25 cellular contexts compared by ENCODE assay signal in genomic region chr10:131747251-131747650, GRCh38.
"Had no signal": no experiment of that assay in that cellular context is flagged by ENCODE, and none has a peak within 500 bp of the region (broad histone marks: within the 10 kb centered on the region; RNA-seq: fewer than 3 reads in every experiment).

No MANE protein-coding gene starts in this region.

- H3K4me3 ChIP-seq: coronary artery, heart left ventricle, lung, pancreas, psoas muscle, right lobe of liver, spleen, testis, tibial nerve had no signal

- H3K27ac ChIP-seq: coronary artery, heart left ventricle, pancreas, psoas muscle, right lobe of liver, spleen, testis, tibial nerve had no signal

- DNase-seq: effector CD4-positive, alpha-beta T cell; endodermal cell; erythroblast; foreskin melanocyte; heart left ventricle; hippocampal formation; left colon; left ventricle myocardium superior; mesenchymal stem cell; naive B cell; nucleus accumbens; retina; spleen; stimulated activated CD4-positive, alpha-beta T cell treated with anti-CD3 and anti-CD28 coated beads, Interleukin-15, amount 100 ng/mL, for 24 hours; stimulated activated CD4-positive, alpha-beta T cell treated with anti-CD3 and anti-CD28 coated beads, Interleukin-1b, Interleukin-23, amount 100 ng/mL, for 48 hours; stimulated activated CD4-positive, alpha-beta T cell treated with anti-CD3 and anti-CD28 coated beads, Interleukin-4, amount 100 ng/mL, for 24 hours; stimulated activated naive CD8-positive, alpha-beta T cell treated with anti-CD3 and anti-CD28 coated beads, Interleukin-15, amount 100 ng/mL, for 72 hours; testis had no signal

- H3K27ac Mint-ChIP-seq: endodermal cell; stimulated activated memory B cell treated with anti-CD40 and anti-IgM and Interleukin-4, amounts not matched to agents 10 μg/mL and 1 μg/mL and 100 μg/mL, for 72 hours had no signal

- H3K36me3 Mint-ChIP-seq: naive B cell; stimulated activated memory B cell treated with anti-CD40 and anti-IgM and Interleukin-4, amounts not matched to agents 10 μg/mL and 1 μg/mL and 100 μg/mL, for 72 hours had no signal

- H3K36me3 ChIP-seq: heart left ventricle, pancreas, right lobe of liver, spleen, tibial nerve had no signal

- H3K27me3 ChIP-seq: right lobe of liver, testis, tibial nerve had no signal

- H3K4me3 Mint-ChIP-seq: endodermal cell; naive B cell; stimulated activated memory B cell treated with anti-CD40 and anti-IgM and Interleukin-4, amounts not matched to agents 10 μg/mL and 1 μg/mL and 100 μg/mL, for 72 hours; stimulated activated naive CD8-positive, alpha-beta T cell treated with anti-CD3 and anti-CD28 coated beads, Interleukin-15, amount 100 ng/mL, for 72 hours had no signal

- H3K9me3 ChIP-seq: heart left ventricle, pancreas, psoas muscle, right lobe of liver, spleen, testis, tibial nerve had no signal

- H3K9me3 Mint-ChIP-seq: endodermal cell; naive B cell; stimulated activated naive CD8-positive, alpha-beta T cell treated with anti-CD3 and anti-CD28 coated beads, Interleukin-15, amount 100 ng/mL, for 72 hours had no signal

- H3K4me1 ChIP-seq: pancreas, psoas muscle, right lobe of liver, testis had no signal

- ATAC-seq: heart left ventricle; left colon; left ventricle myocardium superior; pancreas; psoas muscle; right lobe of liver; stimulated activated memory B cell treated with anti-CD40 and anti-IgM and Interleukin-4, amounts not matched to agents 10 μg/mL and 1 μg/mL and 100 μg/mL, for 72 hours; stimulated activated naive CD8-positive, alpha-beta T cell treated with anti-CD3 and anti-CD28 coated beads, Interleukin-15, amount 100 ng/mL, for 72 hours had no signal
